In the genomic region with DNA sequence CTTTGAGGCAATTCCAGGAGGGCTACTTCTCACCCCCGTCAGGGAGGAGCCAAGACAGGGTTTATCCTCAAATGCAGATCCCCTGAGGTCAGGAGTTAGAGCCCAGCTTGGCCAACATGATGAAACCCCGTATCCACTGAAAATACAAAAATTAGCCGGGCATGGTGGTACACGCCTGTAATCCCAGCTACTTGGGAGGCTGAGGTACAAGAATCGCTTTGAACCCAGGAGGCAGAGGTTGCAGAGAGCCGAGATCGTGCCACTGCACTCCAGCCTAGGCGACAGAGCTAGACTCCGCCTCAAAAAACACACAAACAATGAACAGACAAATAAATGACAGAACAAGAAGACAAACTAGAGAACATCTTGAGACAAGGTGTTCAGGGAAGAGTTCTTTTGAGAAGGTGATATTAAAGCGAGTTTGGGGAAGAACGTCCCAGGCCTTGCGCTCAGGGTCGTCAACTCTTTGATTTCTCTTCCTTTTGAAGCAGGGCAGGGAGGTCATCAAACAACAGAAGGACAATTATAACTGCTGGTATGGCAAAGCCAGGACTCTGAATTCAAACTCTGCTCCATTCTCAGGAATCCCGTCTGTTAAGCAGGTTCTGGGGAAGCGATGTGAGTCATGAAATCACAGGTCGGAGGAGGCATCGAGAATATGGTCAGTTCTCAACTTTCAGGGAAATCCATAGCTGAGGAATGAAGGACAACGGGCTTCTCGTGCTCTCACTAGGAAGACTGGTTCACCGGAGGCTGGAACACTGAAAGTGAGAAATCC, we compare ENCODE assay signal across 1 cellular context.
TF ChIP-seq lines count a peak whose summit lies in the region.

No MANE protein-coding gene starts in this region.

TF ChIP-seq in HepG2, 621 proteins besides CTCF, POLR2A, EP300 and RAD21 (continued from another document and continues in another):
- TF ChIP-seq, protein P1, sequence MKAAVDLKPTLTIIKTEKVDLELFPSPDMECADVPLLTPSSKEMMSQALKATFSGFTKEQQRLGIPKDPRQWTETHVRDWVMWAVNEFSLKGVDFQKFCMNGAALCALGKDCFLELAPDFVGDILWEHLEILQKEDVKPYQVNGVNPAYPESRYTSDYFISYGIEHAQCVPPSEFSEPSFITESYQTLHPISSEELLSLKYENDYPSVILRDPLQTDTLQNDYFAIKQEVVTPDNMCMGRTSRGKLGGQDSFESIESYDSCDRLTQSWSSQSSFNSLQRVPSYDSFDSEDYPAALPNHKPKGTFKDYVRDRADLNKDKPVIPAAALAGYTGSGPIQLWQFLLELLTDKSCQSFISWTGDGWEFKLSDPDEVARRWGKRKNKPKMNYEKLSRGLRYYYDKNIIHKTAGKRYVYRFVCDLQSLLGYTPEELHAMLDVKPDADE (CRISPR knock-in tag; IDR thresholded peaks at IDR 0.05): no peak
- TF ChIP-seq ARNT2 (CRISPR knock-in tag; IDR thresholded peaks at IDR 0.05; ENCODE audit: low read depth) (peak; percentile 35; the same call in 1 of the 2 replicates), NCOA2 (CRISPR knock-in tag; IDR thresholded peaks at IDR 0.05) (peak; percentile 25; the same call in 1 of the 2 replicates), ZEB1 (IDR thresholded peaks at IDR 0.05; ENCODE audit: insufficient replicate concordance, low read depth) (peak; percentile 18), ZNF501 (CRISPR knock-in tag; IDR thresholded peaks at IDR 0.05) (peak; percentile 43; the same call in 1 of the 2 replicates), ZMYM2 (CRISPR knock-in tag; IDR thresholded peaks at IDR 0.05) (peak; percentile 9; the same call in 1 of the 2 replicates), SALL2 (CRISPR knock-in tag; IDR thresholded peaks at IDR 0.05) (0 out of 2 replicates have a peak, but pooled peaks have one; percentile 11), ZNF547 (CRISPR knock-in tag; IDR thresholded peaks at IDR 0.05) (0 out of 2 replicates have a peak, but pooled peaks have one; percentile 55), TCF12 (IDR thresholded peaks at IDR 0.05) (no peak), TCF12 (CRISPR knock-in tag; IDR thresholded peaks at IDR 0.05) (0 out of 2 replicates have a peak, but pooled peaks have one; percentile 35), FOSL2 (CRISPR knock-in tag; IDR thresholded peaks at IDR 0.05) (peak; percentile 5; the same call in 1 of the 2 replicates), ZBTB7B (CRISPR knock-in tag; IDR thresholded peaks at IDR 0.05) (0 out of 2 replicates have a peak, but pooled peaks have one; percentile 8), NFE2L1 (CRISPR knock-in tag; IDR thresholded peaks at IDR 0.05; ENCODE audit: borderline replicate concordance) (0 out of 2 replicates have a peak, but pooled peaks have one; percentile 67), NFYB (CRISPR knock-in tag; IDR thresholded peaks at IDR 0.05) (peak; percentile 10; the same call in 1 of the 2 replicates), ZNF546 (CRISPR knock-in tag; conservative IDR thresholded peaks at IDR 0.05) (peak; percentile 48; the same call in 1 of the 2 replicates), ZNF839 (CRISPR knock-in tag; IDR thresholded peaks at IDR 0.05; ENCODE audit: borderline replicate concordance) (0 out of 2 replicates have a peak, but pooled peaks have one; percentile 67), ZNF225 (CRISPR knock-in tag; IDR thresholded peaks at IDR 0.05) (peak; percentile 91; the same call in 1 of the 2 replicates), ZBTB4 (CRISPR knock-in tag; IDR thresholded peaks at IDR 0.05; ENCODE audit: borderline replicate concordance) (peak; percentile 65; the same call in 1 of the 2 replicates), ZNF564 (CRISPR knock-in tag; IDR thresholded peaks at IDR 0.05) (peak; percentile 66; the same call in 1 of the 2 replicates), RBM39 (IDR thresholded peaks at IDR 0.05; ENCODE audit: low read depth, low read length, poor library complexity, severe bottlenecking) (peak; percentile 14), ZNF724P (CRISPR knock-in tag; IDR thresholded peaks at IDR 0.05; ENCODE audit: borderline replicate concordance) (peak; percentile 54; the same call in 1 of the 2 replicates), ZNF446 (CRISPR knock-in tag; IDR thresholded peaks at IDR 0.05) (peak; percentile 60; the same call in 1 of the 2 replicates), U2AF1 (optimal IDR thresholded peaks at IDR 0.05; ENCODE audit: low read depth, low read length) (no peak), ZMYM3 (CRISPR knock-in tag; IDR thresholded peaks at IDR 0.05) (peak; percentile 28; the same call in 1 of the 2 replicates), ZNF136 (CRISPR knock-in tag; IDR thresholded peaks at IDR 0.05; ENCODE audit: low read depth) (0 out of 2 replicates have a peak, but pooled peaks have one; percentile 55), ZNF83 (CRISPR knock-in tag; IDR thresholded peaks at IDR 0.05; ENCODE audit: borderline replicate concordance) (peak; percentile 71; the same call in 1 of the 2 replicates), ZNF460 (CRISPR knock-in tag; IDR thresholded peaks at IDR 0.05; ENCODE audit: borderline replicate concordance) (peak; percentile 94), SMC3 (IDR thresholded peaks at IDR 0.05; ENCODE audit: low read length) (no peak), MXD1 (CRISPR knock-in tag; IDR thresholded peaks at IDR 0.05) (0 out of 2 replicates have a peak, but pooled peaks have one; percentile 5), ZSCAN30 (CRISPR knock-in tag; IDR thresholded peaks at IDR 0.05) (peak; percentile 76), HES4 (CRISPR knock-in tag; IDR thresholded peaks at IDR 0.05; ENCODE audit: borderline replicate concordance) (peak; percentile 75; the same call in 1 of the 2 replicates), ZNF792 (CRISPR knock-in tag; IDR thresholded peaks at IDR 0.05) (0 out of 2 replicates have a peak, but pooled peaks have one; percentile 31), BRD4 (CRISPR knock-in tag; IDR thresholded peaks at IDR 0.05) (peak; percentile 7; the same call in 1 of the 2 replicates), RELA (CRISPR knock-in tag; IDR thresholded peaks at IDR 0.05) (no peak)
- TF ChIP-seq, protein P2, sequence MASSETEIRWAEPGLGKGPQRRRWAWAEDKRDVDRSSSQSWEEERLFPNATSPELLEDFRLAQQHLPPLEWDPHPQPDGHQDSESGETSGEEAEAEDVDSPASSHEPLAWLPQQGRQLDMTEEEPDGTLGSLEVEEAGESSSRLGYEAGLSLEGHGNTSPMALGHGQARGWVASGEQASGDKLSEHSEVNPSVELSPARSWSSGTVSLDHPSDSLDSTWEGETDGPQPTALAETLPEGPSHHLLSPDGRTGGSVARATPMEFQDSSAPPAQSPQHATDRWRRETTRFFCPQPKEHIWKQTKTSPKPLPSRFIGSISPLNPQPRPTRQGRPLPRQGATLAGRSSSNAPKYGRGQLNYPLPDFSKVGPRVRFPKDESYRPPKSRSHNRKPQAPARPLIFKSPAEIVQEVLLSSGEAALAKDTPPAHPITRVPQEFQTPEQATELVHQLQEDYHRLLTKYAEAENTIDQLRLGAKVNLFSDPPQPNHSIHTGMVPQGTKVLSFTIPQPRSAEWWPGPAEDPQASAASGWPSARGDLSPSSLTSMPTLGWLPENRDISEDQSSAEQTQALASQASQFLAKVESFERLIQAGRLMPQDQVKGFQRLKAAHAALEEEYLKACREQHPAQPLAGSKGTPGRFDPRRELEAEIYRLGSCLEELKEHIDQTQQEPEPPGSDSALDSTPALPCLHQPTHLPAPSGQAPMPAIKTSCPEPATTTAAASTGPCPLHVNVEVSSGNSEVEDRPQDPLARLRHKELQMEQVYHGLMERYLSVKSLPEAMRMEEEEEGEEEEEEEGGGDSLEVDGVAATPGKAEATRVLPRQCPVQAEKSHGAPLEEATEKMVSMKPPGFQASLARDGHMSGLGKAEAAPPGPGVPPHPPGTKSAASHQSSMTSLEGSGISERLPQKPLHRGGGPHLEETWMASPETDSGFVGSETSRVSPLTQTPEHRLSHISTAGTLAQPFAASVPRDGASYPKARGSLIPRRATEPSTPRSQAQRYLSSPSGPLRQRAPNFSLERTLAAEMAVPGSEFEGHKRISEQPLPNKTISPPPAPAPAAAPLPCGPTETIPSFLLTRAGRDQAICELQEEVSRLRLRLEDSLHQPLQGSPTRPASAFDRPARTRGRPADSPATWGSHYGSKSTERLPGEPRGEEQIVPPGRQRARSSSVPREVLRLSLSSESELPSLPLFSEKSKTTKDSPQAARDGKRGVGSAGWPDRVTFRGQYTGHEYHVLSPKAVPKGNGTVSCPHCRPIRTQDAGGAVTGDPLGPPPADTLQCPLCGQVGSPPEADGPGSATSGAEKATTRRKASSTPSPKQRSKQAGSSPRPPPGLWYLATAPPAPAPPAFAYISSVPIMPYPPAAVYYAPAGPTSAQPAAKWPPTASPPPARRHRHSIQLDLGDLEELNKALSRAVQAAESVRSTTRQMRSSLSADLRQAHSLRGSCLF (CRISPR knock-in tag; IDR thresholded peaks at IDR 0.05; ENCODE audit: borderline replicate concordance): no peak
- TF ChIP-seq, protein P3, sequence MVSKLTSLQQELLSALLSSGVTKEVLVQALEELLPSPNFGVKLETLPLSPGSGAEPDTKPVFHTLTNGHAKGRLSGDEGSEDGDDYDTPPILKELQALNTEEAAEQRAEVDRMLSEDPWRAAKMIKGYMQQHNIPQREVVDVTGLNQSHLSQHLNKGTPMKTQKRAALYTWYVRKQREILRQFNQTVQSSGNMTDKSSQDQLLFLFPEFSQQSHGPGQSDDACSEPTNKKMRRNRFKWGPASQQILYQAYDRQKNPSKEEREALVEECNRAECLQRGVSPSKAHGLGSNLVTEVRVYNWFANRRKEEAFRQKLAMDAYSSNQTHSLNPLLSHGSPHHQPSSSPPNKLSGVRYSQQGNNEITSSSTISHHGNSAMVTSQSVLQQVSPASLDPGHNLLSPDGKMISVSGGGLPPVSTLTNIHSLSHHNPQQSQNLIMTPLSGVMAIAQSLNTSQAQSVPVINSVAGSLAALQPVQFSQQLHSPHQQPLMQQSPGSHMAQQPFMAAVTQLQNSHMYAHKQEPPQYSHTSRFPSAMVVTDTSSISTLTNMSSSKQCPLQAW (CRISPR knock-in tag; IDR thresholded peaks at IDR 0.05): no peak; the same call in 1 of the 2 replicates
- TF ChIP-seq, protein P4, sequence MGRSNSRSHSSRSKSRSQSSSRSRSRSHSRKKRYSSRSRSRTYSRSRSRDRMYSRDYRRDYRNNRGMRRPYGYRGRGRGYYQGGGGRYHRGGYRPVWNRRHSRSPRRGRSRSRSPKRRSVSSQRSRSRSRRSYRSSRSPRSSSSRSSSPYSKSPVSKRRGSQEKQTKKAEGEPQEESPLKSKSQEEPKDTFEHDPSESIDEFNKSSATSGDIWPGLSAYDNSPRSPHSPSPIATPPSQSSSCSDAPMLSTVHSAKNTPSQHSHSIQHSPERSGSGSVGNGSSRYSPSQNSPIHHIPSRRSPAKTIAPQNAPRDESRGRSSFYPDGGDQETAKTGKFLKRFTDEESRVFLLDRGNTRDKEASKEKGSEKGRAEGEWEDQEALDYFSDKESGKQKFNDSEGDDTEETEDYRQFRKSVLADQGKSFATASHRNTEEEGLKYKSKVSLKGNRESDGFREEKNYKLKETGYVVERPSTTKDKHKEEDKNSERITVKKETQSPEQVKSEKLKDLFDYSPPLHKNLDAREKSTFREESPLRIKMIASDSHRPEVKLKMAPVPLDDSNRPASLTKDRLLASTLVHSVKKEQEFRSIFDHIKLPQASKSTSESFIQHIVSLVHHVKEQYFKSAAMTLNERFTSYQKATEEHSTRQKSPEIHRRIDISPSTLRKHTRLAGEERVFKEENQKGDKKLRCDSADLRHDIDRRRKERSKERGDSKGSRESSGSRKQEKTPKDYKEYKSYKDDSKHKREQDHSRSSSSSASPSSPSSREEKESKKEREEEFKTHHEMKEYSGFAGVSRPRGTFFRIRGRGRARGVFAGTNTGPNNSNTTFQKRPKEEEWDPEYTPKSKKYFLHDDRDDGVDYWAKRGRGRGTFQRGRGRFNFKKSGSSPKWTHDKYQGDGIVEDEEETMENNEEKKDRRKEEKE (IDR thresholded peaks at IDR 0.05): no peak
- TF ChIP-seq, protein P5, sequence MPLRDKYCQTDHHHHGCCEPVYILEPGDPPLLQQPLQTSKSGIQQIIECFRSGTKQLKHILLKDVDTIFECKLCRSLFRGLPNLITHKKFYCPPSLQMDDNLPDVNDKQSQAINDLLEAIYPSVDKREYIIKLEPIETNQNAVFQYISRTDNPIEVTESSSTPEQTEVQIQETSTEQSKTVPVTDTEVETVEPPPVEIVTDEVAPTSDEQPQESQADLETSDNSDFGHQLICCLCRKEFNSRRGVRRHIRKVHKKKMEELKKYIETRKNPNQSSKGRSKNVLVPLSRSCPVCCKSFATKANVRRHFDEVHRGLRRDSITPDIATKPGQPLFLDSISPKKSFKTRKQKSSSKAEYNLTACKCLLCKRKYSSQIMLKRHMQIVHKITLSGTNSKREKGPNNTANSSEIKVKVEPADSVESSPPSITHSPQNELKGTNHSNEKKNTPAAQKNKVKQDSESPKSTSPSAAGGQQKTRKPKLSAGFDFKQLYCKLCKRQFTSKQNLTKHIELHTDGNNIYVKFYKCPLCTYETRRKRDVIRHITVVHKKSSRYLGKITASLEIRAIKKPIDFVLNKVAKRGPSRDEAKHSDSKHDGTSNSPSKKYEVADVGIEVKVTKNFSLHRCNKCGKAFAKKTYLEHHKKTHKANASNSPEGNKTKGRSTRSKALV (CRISPR knock-in tag; IDR thresholded peaks at IDR 0.05): 0 out of 2 replicates have a peak, but pooled peaks have one; percentile 67
